Comparison of ENCODE assay signal across 8 cellular contexts in genomic region chr19:56142087-56142787, GRCh38. TPM values are rescaled to one million over a fixed set of nuclear protein-coding genes. Genes with fewer than 3 reads are reported as not detected.
DNase-seq lines count a peak whose midpoint lies in the region; ATAC-seq and TF ChIP-seq lines count a peak whose summit lies in the region.

No MANE protein-coding gene starts in this region.

- H2AFZ ChIP-seq in KMS-11 (ENCODE audit: low read depth) = no peak overlapping the region

- in situ Hi-C loops in T47D (cut with HindIII; ENCODE audit: low pct_unique_long_range_greater_than_20kb, low sequenced_read_pairs) = no loop called here

- peak overlapping the region; percentile 83 for H3K4me3 ChIP-seq in BJ (ENCODE audit: low read depth, low read length)
- H3K4me3 ChIP-seq in KMS-11 (IDR thresholded peaks at IDR 0.05; ENCODE audit: insufficient read depth, low read depth, low read length) = no peak overlapping the region
- H3K4me3 ChIP-seq in mucosa of stomach (ENCODE audit: low read length) = peak overlapping the region; percentile 51

- no peak overlapping the region for H3K9ac ChIP-seq in KMS-11
- H3K9ac ChIP-seq in mucosa of stomach (ENCODE audit: low read length) = peak overlapping the region; percentile 60

- H3K9me3 ChIP-seq in mucosa of stomach (ENCODE audit: control insufficient read depth, low read length) = no peaks in the 10 kb centered on the region

- CTCF ChIA-PET in BJ (lab: Yijun Ruan, JAX) = interaction anchor here (0.6 to 2.4 kb wide), 3 partner anchors 13 to 509 kb away, joined by 3 to 8 read pairs (median 7); no protein-coding TSS in a partner anchor

- H4K20me1 ChIP-seq in KMS-11 (ENCODE audit: insufficient read depth) = no peaks in the 10 kb centered on the region

- TF ChIP-seq CTCF in BJ (IDR thresholded peaks at IDR 0.05; ENCODE audit: insufficient read depth, low read depth, low read length) (no peak), KMS-11 (conservative IDR thresholded peaks at IDR 0.05; ENCODE audit: low read depth, low read length) (no peak)

- POLR2A ChIA-PET in BJ (lab: Charles Lee) = no interaction called here

- H3K4me1 ChIP-seq in KMS-11 (ENCODE audit: low read depth, poor library complexity, severe bottlenecking) (peaks cover 12% of the 10 kb centered on the region), mucosa of stomach (ENCODE audit: control insufficient read depth, insufficient read depth, low read length) (peaks cover 46% of the 10 kb centered on the region)

- H3K4me2 ChIP-seq in KMS-11 = peak overlapping the region; percentile 33; the same call in 1 of the 2 replicates

- no peak for ATAC-seq in GM19023 (IDR thresholded peaks at IDR 0.05; ENCODE audit: unreplicated experiment)

- peaks cover 8% of the 10 kb centered on the region; the same call in 1 of the 2 replicates for H3K79me2 ChIP-seq in KMS-11 (ENCODE audit: insufficient read depth, low read depth)

- no peaks in the 10 kb centered on the region for H3K27me3 ChIP-seq in BJ (ENCODE audit: control insufficient read depth, insufficient read depth, low read length)
- no peaks in the 10 kb centered on the region for H3K27me3 ChIP-seq in KMS-11 (ENCODE audit: insufficient read depth, low read depth)
- no peaks in the 10 kb centered on the region for H3K27me3 ChIP-seq in mucosa of stomach (ENCODE audit: control insufficient read depth, insufficient read depth, low read length)

- DNase-seq in BJ (ENCODE audit: low read depth) (no peak), T47D (ENCODE audit: low read depth in 1 of 2, low spot score in 1 of 2) (peak; percentile 44 to 91), NCI-H2171 (lab: John Stamatoyannopoulos, UW) (no peak), NCI-H1930 (lab: John Stamatoyannopoulos, UW) (no peak), middle frontal gyrus (ENCODE audit: extremely low spot score, low spot score) (no peak)

- no peak overlapping the region for H3K27ac ChIP-seq in KMS-11

- H3K36me3 ChIP-seq in BJ (ENCODE audit: control insufficient read depth, insufficient read depth, low read length) (peaks cover 3% of the 10 kb centered on the region), KMS-11 (ENCODE audit: insufficient read depth) (no peaks in the 10 kb centered on the region), mucosa of stomach (ENCODE audit: control insufficient read depth, insufficient read depth, low read length) (no peaks in the 10 kb centered on the region)

RNA-seq across cellular contexts. Expression of gene ZNF444, which starts 1.1 kb away (rescaled TPM):
- 10.2 and 11.5 TPM in 2 replicates for polyA plus RNA-seq in BJ (2011; rRNA removed)
- polyA minus RNA-seq in BJ (2011; rRNA and poly(A)+ RNA removed) = 7.5 and 8.1 TPM in 2 replicates

RNA-seq across cellular contexts. Expression of gene ZNF787, which starts 21.1 kb away (rescaled TPM):
- polyA plus RNA-seq in BJ (2011; rRNA removed) = 7.2 and 9.8 TPM in 2 replicates
- 2.7 and 4.4 TPM in 2 replicates for polyA minus RNA-seq in BJ (2011; rRNA and poly(A)+ RNA removed)

RNA-seq across cellular contexts. Expression of gene GALP, which starts 33.6 kb away (rescaled TPM):
- not detected in 2 replicates for polyA plus RNA-seq in BJ (2011; rRNA removed)
- not detected in 2 replicates for polyA minus RNA-seq in BJ (2011; rRNA and poly(A)+ RNA removed)

RNA-seq across cellular contexts. Expression of gene ZSCAN5B, which starts 55.3 kb away (rescaled TPM):
- polyA plus RNA-seq in BJ (2011; rRNA removed) = 0.17 TPM in 1 of 2 replicates, not detected in the other
- polyA minus RNA-seq in BJ (2011; rRNA and poly(A)+ RNA removed) = not detected in 2 replicates

RNA-seq across cellular contexts. Expression of gene ZSCAN5C, which starts 59.8 kb away (rescaled TPM):
- polyA plus RNA-seq in BJ (2011; rRNA removed) = not detected in 2 replicates
- polyA minus RNA-seq in BJ (2011; rRNA and poly(A)+ RNA removed) = not detected in 2 replicates

Comparison
In these comparisons a context has a peak if more than half of its experiments do, and no peak if none do; other contexts are left out.
1. DNase-seq: peak in T47D (2 of 2); none in BJ (single experiment), NCI-H2171 (single experiment), NCI-H1930 (0 of 2) and middle frontal gyrus (single experiment).